25 cellular contexts compared by ENCODE assay signal in the genomic region with DNA sequence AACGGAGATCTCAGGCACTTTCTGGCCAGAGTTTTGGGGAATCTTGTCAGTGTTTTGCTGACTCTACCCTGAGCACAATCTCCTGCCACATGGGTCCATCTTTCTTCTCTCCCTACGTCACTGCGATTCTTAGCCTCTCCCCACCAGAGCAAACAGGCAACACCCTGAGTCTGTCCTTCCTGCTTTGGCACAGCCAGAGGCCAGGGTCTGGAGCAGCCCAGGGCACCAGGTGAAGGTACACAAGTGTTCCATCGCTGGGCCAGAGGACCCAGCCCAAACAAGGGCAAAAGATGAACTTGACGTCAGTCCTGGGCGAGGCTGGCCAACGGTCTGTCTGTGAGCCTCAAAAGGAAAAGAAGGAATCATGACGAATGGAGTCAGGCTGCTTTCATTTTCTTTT. TPM values are rescaled to one million over a fixed set of nuclear protein-coding genes. Genes with fewer than 3 reads are reported as not detected.
"Had no signal": no experiment of that assay in that cellular context is flagged by ENCODE, and none has a peak within 500 bp of the region (broad histone marks: within the 10 kb centered on the region; RNA-seq: fewer than 3 reads in every experiment).

No MANE protein-coding gene starts in this region.

- DNase-seq: activated CD4-positive, alpha-beta memory T cell treated with anti-CD3 and anti-CD28 coated beads, Interleukin-2, amount 10 ng/mL, durations not matched to agents 7 days and 5 days; activated CD4-positive, alpha-beta T cell treated with anti-CD3 and anti-CD28 coated beads, Interleukin-2, amount 10 ng/mL, durations not matched to agents 24 days and 14 days; activated effector memory CD4-positive, alpha-beta T cell treated with Interleukin-2 at 50 U/mL for 16 hours; activated naive CD4-positive, alpha-beta T cell treated with anti-CD3 and anti-CD28 coated beads for 36 hours; activated naive CD8-positive, alpha-beta T cell treated with anti-CD3 and anti-CD28 coated beads, Interleukin-2, amount 10 ng/mL, durations not matched to agents 7 days and 5 days; activated T-cell treated with anti-CD3 and anti-CD28 coated beads, Interleukin-2, amount 50 U/mL, for 72 hours; amniotic stem cell; dorsolateral prefrontal cortex; effector memory CD8-positive, alpha-beta T cell; foreskin melanocyte; immature natural killer cell; left ventricle myocardium inferior; mammary epithelial cell; occipital lobe; retina; spleen; stimulated activated CD4-positive, alpha-beta T cell treated with anti-CD3 and anti-CD28 coated beads, Interleukin-4, amount 100 ng/mL, for 1 hour; stimulated activated naive CD4-positive, alpha-beta T cell treated with Interleukin-2 at 50 U/mL for 16 hours; upper lobe of right lung had no signal

- H3K36me3 ChIP-seq: breast epithelium, left ventricle myocardium inferior, spleen, upper lobe of right lung had no signal

- ATAC-seq: activated CD4-positive, CD25-positive, alpha-beta regulatory T cell treated with anti-CD3 and anti-CD28 coated beads, Interleukin-2, amount 50 U/mL, for 24 hours; activated T-cell treated with anti-CD3 and anti-CD28 coated beads, Interleukin-2, amount 50 U/mL, for 72 hours; effector memory CD8-positive, alpha-beta T cell; esophagus mucosa had no signal

- H3K4me3 ChIP-seq: breast epithelium, dorsolateral prefrontal cortex, hepatocyte, left ventricle myocardium inferior, spleen, upper lobe of right lung had no signal

- H3K9me3 ChIP-seq: breast epithelium, left ventricle myocardium inferior, spleen, upper lobe of right lung had no signal

- H3K4me1 ChIP-seq: breast epithelium had no signal

RNA-seq across cellular contexts. Expression of a gene that starts 12.7 kb away (rescaled TPM):
- total RNA-seq: activated CD4-positive, alpha-beta memory T cell treated with anti-CD3 and anti-CD28 coated beads, Interleukin-2, amount 10 ng/mL, durations not matched to agents 7 days and 5 days; activated CD4-positive, alpha-beta T cell treated with anti-CD3 and anti-CD28 coated beads, Interleukin-2, amount 10 ng/mL, durations not matched to agents 24 days and 14 days; activated naive CD4-positive, alpha-beta T cell treated with anti-CD3 and anti-CD28 coated beads for 36 hours; activated naive CD8-positive, alpha-beta T cell treated with anti-CD3 and anti-CD28 coated beads, Interleukin-2, amount 10 ng/mL, durations not matched to agents 7 days and 5 days; activated T-cell treated with anti-CD3 and anti-CD28 coated beads, Interleukin-2, amount 50 U/mL, for 72 hours; endothelial cell of umbilical vein; esophagus mucosa; left ventricle myocardium inferior; mammary epithelial cell; spleen; subcutaneous adipose tissue; upper lobe of right lung had no signal
